Comparison of ENCODE assay signal across 10 cellular contexts in genomic region chr12:84913151-84913550, GRCh38. TPM values are rescaled to one million over a fixed set of nuclear protein-coding genes. Genes with fewer than 3 reads are reported as not detected.
DNase-seq lines count a peak whose midpoint lies in the region; ATAC-seq, FAIRE-seq and TF ChIP-seq lines count a peak whose summit lies in the region.
"Had no signal": no experiment of that assay in that cellular context is flagged by ENCODE, and none has a peak within 500 bp of the region (broad histone marks: within the 10 kb centered on the region; RNA-seq: fewer than 3 reads in every experiment).

No MANE protein-coding gene starts in this region.

- H3K9me3 Mint-ChIP-seq in activated CD8-positive, alpha-beta memory T cell treated with anti-CD3 and anti-CD28 coated beads, Interleukin-2, amount 10 ng/mL, durations not matched to agents 7 days and 5 days (ENCODE audit: low read depth) = no peaks in the 10 kb centered on the region
- H3K9me3 Mint-ChIP-seq: T-helper 2 cell treated with Interferon-gamma antibody and Interleukin-4, amounts not matched to agents 5 μg/mL and 100 μg/mL, for 36 hours had no signal

- H3K27me3 Mint-ChIP-seq in activated CD8-positive, alpha-beta memory T cell treated with anti-CD3 and anti-CD28 coated beads, Interleukin-2, amount 10 ng/mL, durations not matched to agents 7 days and 5 days = peaks cover 40% of the 10 kb centered on the region

- no peaks in the 10 kb centered on the region for H3K79me2 ChIP-seq in MM.1S (ENCODE audit: low read length)

- peaks cover 8% of the 10 kb centered on the region for H3K4me1 Mint-ChIP-seq in activated CD8-positive, alpha-beta memory T cell treated with anti-CD3 and anti-CD28 coated beads, Interleukin-2, amount 10 ng/mL, durations not matched to agents 7 days and 5 days

- no peak overlapping the region; the same call in 1 of the 2 replicates for H3K9ac ChIP-seq in MM.1S (ENCODE audit: low read length)
- no peak overlapping the region for H3K9ac ChIP-seq in duodenal mucosa (ENCODE audit: low read depth in 1 of 2, low read length in 2 of 2)

- CTCF ChIA-PET in A549 (lab: Yijun Ruan, JAX) = interaction anchor here (0.7 kb wide), 1 partner anchor 38 kb away, joined by 3 read pairs; no protein-coding TSS in a partner anchor
- CTCF ChIA-PET in activated CD8-positive, alpha-beta memory T cell treated with anti-CD3 and anti-CD28 coated beads, Interleukin-2, amount 10 ng/mL, durations not matched to agents 7 days and 5 days (lab: Charles Lee) = no interaction called here

- no peak for TF ChIP-seq POLR2A in A549 (IDR thresholded peaks at IDR 0.05; ENCODE audit: low read length)

- H3K36me3 ChIP-seq in MM.1S (replicated peaks; ENCODE audit: insufficient read depth, low read length) = no peaks in the 10 kb centered on the region
- no peaks in the 10 kb centered on the region for H3K36me3 ChIP-seq in duodenal mucosa (ENCODE audit: control insufficient read depth in 1 of 2, insufficient read depth in 2 of 2, low read length in 2 of 2)
- H3K36me3 ChIP-seq in mesodermal cell (ENCODE audit: control insufficient read depth, insufficient read depth, low read length) = no peaks in the 10 kb centered on the region

- H3K27me3 ChIP-seq in MM.1S (replicated peaks; ENCODE audit: insufficient read depth, low read length) (no peaks in the 10 kb centered on the region), duodenal mucosa (ENCODE audit: control insufficient read depth in 1 of 2, insufficient read depth in 2 of 2, low read length in 2 of 2) (peaks cover 18 to 34% of the 10 kb centered on the region in 2 donors)

- peak overlapping the region; percentile 47 for H3K4me3 ChIP-seq in A549
- peak overlapping the region; percentile 59 for H3K4me3 ChIP-seq in MM.1S (ENCODE audit: low read length)
- peak overlapping the region; percentile 8 to 36 for H3K4me3 ChIP-seq in duodenal mucosa (ENCODE audit: low read depth in 1 of 2, low read length in 2 of 2)
- H3K4me3 ChIP-seq in mesodermal cell (ENCODE audit: extremely low read depth, insufficient read depth, low read length, poor library complexity, severe bottlenecking) = peak overlapping the region; percentile 45
- H3K4me3 ChIP-seq: K562 had no signal

- TF ChIP-seq CTCF in A549 (IDR thresholded peaks at IDR 0.05) (no peak), MM.1S (IDR thresholded peaks at IDR 0.05; ENCODE audit: low read length) (no peak)

- no peaks in the 10 kb centered on the region for H3K36me3 Mint-ChIP-seq in activated CD8-positive, alpha-beta memory T cell treated with anti-CD3 and anti-CD28 coated beads, Interleukin-2, amount 10 ng/mL, durations not matched to agents 7 days and 5 days

- TF ChIP-seq RAD21 in A549 (conservative IDR thresholded peaks at IDR 0.05 in 1 of 2, IDR thresholded peaks at IDR 0.05 in 1 of 2) = no peak

- POLR2A ChIA-PET in A549 (lab: Yijun Ruan, JAX) = interaction anchor here (0.7 kb wide), 1 partner anchor 13 kb away, joined by 3 read pairs; no protein-coding TSS in a partner anchor

- H3F3A ChIP-seq in MM.1S (ENCODE audit: insufficient read depth, low read length) = no peaks in the 10 kb centered on the region

- H2AFZ ChIP-seq in MM.1S (ENCODE audit: low read length) = peak overlapping the region; percentile 35; the same call in 1 of the 2 replicates

- no peaks in the 10 kb centered on the region for H4K20me1 ChIP-seq in MM.1S (ENCODE audit: insufficient read depth, low read length)

- no peak for FAIRE-seq in A549 (lab: Jason Lieb, UNC)
- FAIRE-seq: K562 had no signal

- WGBS in A549 (ENCODE audit: missing lambda C conversion rate) = 34% methylated on average over 10 of the region's 10 CpGs
- 8 to 17% methylated on average over 7 to 10 of the region's 10 CpGs for WGBS in mesodermal cell (ENCODE audit: insufficient coverage in 2 of 2), 2 experiments

- peak overlapping the region; percentile 85 for H3K4me2 ChIP-seq in A549
- peak overlapping the region; percentile 73; the same call in 1 of the 2 replicates for H3K4me2 ChIP-seq in MM.1S (ENCODE audit: low read depth, low read length)

- peak overlapping the region in 1 of 2 experiments; percentile 68; a peak in 3 of 6 replicates for H3K27ac ChIP-seq in A549
- no peak overlapping the region for H3K27ac ChIP-seq in MM.1S (ENCODE audit: low read length)
- H3K27ac ChIP-seq in duodenal mucosa (ENCODE audit: low read depth, low read length) = no peak overlapping the region
- no peak overlapping the region for H3K27ac ChIP-seq in mesodermal cell (ENCODE audit: low read depth, low read length, severe bottlenecking)

- peak in 1 of 2 experiments; percentile 10 for DNase-seq in A549 (ENCODE audit: low read depth in 1 of 2, low spot score in 1 of 2)
- no peak for DNase-seq in MM.1S
- no peak for DNase-seq in activated gamma-delta T cell treated with Interleukin-2 at 50 U/mL for 16 hours
- no peak for DNase-seq in GOT3 (lab: John Stamatoyannopoulos, UW)
- no peak for DNase-seq in activated CD8-positive, alpha-beta memory T cell treated with anti-CD3 and anti-CD28 coated beads, Interleukin-2, amount 10 ng/mL, durations not matched to agents 7 days and 5 days
- DNase-seq in stimulated activated CD4-positive, alpha-beta T cell treated with anti-CD3 and anti-CD28 coated beads, Interleukin-12 subunit alpha, Interleukin-12 subunit beta, amount 100 ng/mL, for 4 hours = no peak

- H3K4me1 ChIP-seq in A549 = peaks cover 7% of the 10 kb centered on the region; the same call in 2 of the 3 replicates
- no peaks in the 10 kb centered on the region for H3K4me1 ChIP-seq in MM.1S (ENCODE audit: low read length)
- peaks cover 5 to 18% of the 10 kb centered on the region in 2 donors for H3K4me1 ChIP-seq in duodenal mucosa (ENCODE audit: control insufficient read depth in 1 of 2, insufficient read depth in 2 of 2, low read length in 2 of 2)
- no peaks in the 10 kb centered on the region for H3K4me1 ChIP-seq in mesodermal cell (ENCODE audit: control insufficient read depth, insufficient read depth, low read length, poor library complexity, severe bottlenecking)

- no peaks in the 10 kb centered on the region for H3K9me3 ChIP-seq in A549
- H3K9me3 ChIP-seq in MM.1S (replicated peaks; ENCODE audit: insufficient read depth, low read length) = no peaks in the 10 kb centered on the region
- H3K9me3 ChIP-seq in duodenal mucosa (ENCODE audit: control insufficient read depth in 1 of 2, low read length in 2 of 2) = no peaks in the 10 kb centered on the region
- no peaks in the 10 kb centered on the region for H3K9me3 ChIP-seq in mesodermal cell (ENCODE audit: control insufficient read depth, low read length)

- no peak overlapping the region for H3K27ac Mint-ChIP-seq in activated CD8-positive, alpha-beta memory T cell treated with anti-CD3 and anti-CD28 coated beads, Interleukin-2, amount 10 ng/mL, durations not matched to agents 7 days and 5 days
- H3K27ac Mint-ChIP-seq: T-helper 2 cell treated with Interferon-gamma antibody and Interleukin-4, amounts not matched to agents 5 μg/mL and 100 μg/mL, for 36 hours had no signal

- H3K4me3 Mint-ChIP-seq in activated CD8-positive, alpha-beta memory T cell treated with anti-CD3 and anti-CD28 coated beads, Interleukin-2, amount 10 ng/mL, durations not matched to agents 7 days and 5 days = no peak overlapping the region

- ATAC-seq in A549 = peak; percentile 10 to 12; a peak in 4 of 6 replicates
- ATAC-seq in activated CD8-positive, alpha-beta memory T cell treated with anti-CD3 and anti-CD28 coated beads, Interleukin-2, amount 10 ng/mL, durations not matched to agents 7 days and 5 days = no peak
- ATAC-seq: K562 had no signal

- no peak for TF ChIP-seq EP300 in A549 (IDR thresholded peaks at IDR 0.05)

- H3K9me2 ChIP-seq in MM.1S (replicated peaks; ENCODE audit: insufficient read depth, low read length) = no peaks in the 10 kb centered on the region

TF ChIP-seq in A549, 52 proteins besides CTCF, POLR2A, EP300 and RAD21:
- TF ChIP-seq, protein P1, sequence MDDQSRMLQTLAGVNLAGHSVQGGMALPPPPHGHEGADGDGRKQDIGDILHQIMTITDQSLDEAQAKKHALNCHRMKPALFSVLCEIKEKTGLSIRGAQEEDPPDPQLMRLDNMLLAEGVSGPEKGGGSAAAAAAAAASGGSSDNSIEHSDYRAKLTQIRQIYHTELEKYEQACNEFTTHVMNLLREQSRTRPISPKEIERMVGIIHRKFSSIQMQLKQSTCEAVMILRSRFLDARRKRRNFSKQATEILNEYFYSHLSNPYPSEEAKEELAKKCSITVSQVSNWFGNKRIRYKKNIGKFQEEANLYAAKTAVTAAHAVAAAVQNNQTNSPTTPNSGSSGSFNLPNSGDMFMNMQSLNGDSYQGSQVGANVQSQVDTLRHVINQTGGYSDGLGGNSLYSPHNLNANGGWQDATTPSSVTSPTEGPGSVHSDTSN (IDR thresholded peaks at IDR 0.05) = no peak
- TF ChIP-seq JUN (IDR thresholded peaks at IDR 0.05) (no peak), CEBPB (IDR thresholded peaks at IDR 0.05) (peak; percentile 7 to 56; a peak in 3 of 4 replicates), KDM5A (IDR thresholded peaks at IDR 0.05) (no peak)

RNA-seq across cellular contexts. Expression of gene SLC6A15, which starts 0.6 kb away (rescaled TPM):
- polyA plus RNA-seq in A549 (2011; rRNA removed) (1.0 and 1.3 TPM in 2 replicates), A549 (2017; fragmentation: RNase III; extraction: RNeasy Plus Mini Kit Qiagen cat#74134 plus additional on column Dnase treatment) (1.5 to 2.3 TPM (median 1.9 TPM) in 3 replicates)
- 0.13 and 0.15 TPM in 2 replicates for polyA plus RNA-seq in A549 (2012; cell fraction: cytosol; rRNA removed)
- polyA plus RNA-seq in A549 (2012; cell fraction: nucleus; rRNA removed) = 0.20 and 0.31 TPM in 2 replicates
- 0.58 and 0.74 TPM in 2 replicates for polyA minus RNA-seq in A549 (2011; rRNA and poly(A)+ RNA removed)
- polyA plus RNA-seq in mesodermal cell (2013, experiment 1 of 2) = 7.2 TPM
- 3.9 TPM for polyA plus RNA-seq in mesodermal cell (2013, experiment 2 of 2)
- total RNA-seq in activated CD8-positive, alpha-beta memory T cell treated with anti-CD3 and anti-CD28 coated beads, Interleukin-2, amount 10 ng/mL, durations not matched to agents 7 days and 5 days = not detected
- total RNA-seq: K562 had no signal
- polyA plus RNA-seq: K562 had no signal
